In the genomic region with DNA sequence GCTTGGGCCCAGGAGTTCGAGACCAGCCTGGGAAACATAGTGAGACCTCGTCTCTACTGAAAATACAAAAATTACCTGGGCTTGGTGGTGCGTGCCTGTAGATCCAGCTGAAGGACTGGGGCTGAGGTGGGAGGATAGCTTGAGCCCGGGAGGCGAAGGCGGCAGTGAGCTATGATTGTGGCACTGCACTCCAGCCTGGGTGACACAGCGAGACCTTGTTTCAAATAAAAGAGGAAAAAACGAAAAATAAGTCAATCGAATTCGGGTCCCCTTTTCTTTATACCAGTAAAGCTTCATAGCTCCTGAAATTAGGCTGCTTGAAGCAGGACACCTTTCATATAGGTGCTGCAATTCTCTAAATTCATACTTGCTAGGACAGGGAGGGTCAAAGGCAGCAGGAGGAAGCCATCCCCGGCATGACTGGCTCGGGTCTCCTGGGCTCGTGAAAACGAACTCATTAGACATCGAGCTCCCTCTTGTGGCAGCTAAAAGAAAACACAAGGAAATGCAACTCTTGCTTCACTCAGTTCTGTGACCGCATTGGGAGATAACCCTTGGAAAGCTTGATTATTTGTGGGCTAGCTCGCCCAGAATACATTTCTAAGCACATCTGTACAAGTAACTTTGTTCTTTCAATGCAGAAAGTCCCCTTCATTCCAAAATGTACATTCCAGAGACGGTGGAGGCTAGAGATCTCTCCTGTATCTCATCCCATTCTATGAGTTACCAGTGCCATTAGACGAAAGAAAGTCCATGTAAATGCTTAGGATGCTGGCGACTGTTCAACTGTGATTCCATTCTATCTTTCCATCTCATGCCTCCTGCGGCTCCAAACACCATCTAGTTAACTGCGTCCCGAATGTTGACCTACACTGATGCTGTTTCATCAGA, we compare ENCODE assay signal across 1 cellular context.
TF ChIP-seq lines count a peak whose summit lies in the region.

No MANE protein-coding gene starts in this region.

TF ChIP-seq in K562, 482 proteins besides CTCF, POLR2A, EP300 and RAD21 (continued from another document and continues in another):
- TF ChIP-seq HMGXB4 (CRISPR knock-in tag; IDR thresholded peaks at IDR 0.05) (no peak), TCF7L2 (IDR thresholded peaks at IDR 0.05; ENCODE audit: low read depth, low read length) (no peak), ZZZ3 (IDR thresholded peaks at IDR 0.05) (no peak), ZBTB11 (CRISPR knock-in tag; IDR thresholded peaks at IDR 0.05) (no peak), ZNF639 (CRISPR knock-in tag; conservative IDR thresholded peaks at IDR 0.05 in 1 of 2, IDR thresholded peaks at IDR 0.05 in 1 of 2) (no peak), SMARCA4 (IDR thresholded peaks at IDR 0.05) (no peak), TBL1XR1 (IDR thresholded peaks at IDR 0.05; ENCODE audit: low read length in 2 of 2) (0 out of 4 replicates have a peak, but pooled peaks of 1 of the 2 experiments have one; percentile 25), ZBTB17 (CRISPR knock-in tag; IDR thresholded peaks at IDR 0.05) (no peak), KLF13 (tag; IDR thresholded peaks at IDR 0.05; ENCODE audit: borderline replicate concordance, low read depth) (no peak), JUN (IDR thresholded peaks at IDR 0.05; ENCODE audit: borderline replicate concordance, low read depth, low read length) (peak; percentile 49; the same call in 1 of the 2 replicates), JUN (CRISPR knock-in tag; IDR thresholded peaks at IDR 0.05; ENCODE audit: borderline replicate concordance) (no peak), LCOR (CRISPR knock-in tag; IDR thresholded peaks at IDR 0.05) (no peak), ZNF561 (CRISPR knock-in tag; conservative IDR thresholded peaks at IDR 0.05) (no peak), NFE2 (IDR thresholded peaks at IDR 0.05; ENCODE audit: low read depth) (peak; percentile 36; the same call in 1 of the 2 replicates), RBM25 (IDR thresholded peaks at IDR 0.05; ENCODE audit: low read depth, low read length, severe bottlenecking) (no peak), TCFL5 (CRISPR knock-in tag; conservative IDR thresholded peaks at IDR 0.05) (no peak), MCM2 (IDR thresholded peaks at IDR 0.05; ENCODE audit: low read depth) (no peak)
- TF ChIP-seq, protein P1, sequence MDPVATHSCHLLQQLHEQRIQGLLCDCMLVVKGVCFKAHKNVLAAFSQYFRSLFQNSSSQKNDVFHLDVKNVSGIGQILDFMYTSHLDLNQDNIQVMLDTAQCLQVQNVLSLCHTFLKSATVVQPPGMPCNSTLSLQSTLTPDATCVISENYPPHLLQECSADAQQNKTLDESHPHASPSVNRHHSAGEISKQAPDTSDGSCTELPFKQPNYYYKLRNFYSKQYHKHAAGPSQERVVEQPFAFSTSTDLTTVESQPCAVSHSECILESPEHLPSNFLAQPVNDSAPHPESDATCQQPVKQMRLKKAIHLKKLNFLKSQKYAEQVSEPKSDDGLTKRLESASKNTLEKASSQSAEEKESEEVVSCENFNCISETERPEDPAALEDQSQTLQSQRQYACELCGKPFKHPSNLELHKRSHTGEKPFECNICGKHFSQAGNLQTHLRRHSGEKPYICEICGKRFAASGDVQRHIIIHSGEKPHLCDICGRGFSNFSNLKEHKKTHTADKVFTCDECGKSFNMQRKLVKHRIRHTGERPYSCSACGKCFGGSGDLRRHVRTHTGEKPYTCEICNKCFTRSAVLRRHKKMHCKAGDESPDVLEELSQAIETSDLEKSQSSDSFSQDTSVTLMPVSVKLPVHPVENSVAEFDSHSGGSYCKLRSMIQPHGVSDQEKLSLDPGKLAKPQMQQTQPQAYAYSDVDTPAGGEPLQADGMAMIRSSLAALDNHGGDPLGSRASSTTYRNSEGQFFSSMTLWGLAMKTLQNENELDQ (CRISPR knock-in tag; IDR thresholded peaks at IDR 0.05; ENCODE audit: borderline replicate concordance) = no peak
- TF ChIP-seq, protein P2, sequence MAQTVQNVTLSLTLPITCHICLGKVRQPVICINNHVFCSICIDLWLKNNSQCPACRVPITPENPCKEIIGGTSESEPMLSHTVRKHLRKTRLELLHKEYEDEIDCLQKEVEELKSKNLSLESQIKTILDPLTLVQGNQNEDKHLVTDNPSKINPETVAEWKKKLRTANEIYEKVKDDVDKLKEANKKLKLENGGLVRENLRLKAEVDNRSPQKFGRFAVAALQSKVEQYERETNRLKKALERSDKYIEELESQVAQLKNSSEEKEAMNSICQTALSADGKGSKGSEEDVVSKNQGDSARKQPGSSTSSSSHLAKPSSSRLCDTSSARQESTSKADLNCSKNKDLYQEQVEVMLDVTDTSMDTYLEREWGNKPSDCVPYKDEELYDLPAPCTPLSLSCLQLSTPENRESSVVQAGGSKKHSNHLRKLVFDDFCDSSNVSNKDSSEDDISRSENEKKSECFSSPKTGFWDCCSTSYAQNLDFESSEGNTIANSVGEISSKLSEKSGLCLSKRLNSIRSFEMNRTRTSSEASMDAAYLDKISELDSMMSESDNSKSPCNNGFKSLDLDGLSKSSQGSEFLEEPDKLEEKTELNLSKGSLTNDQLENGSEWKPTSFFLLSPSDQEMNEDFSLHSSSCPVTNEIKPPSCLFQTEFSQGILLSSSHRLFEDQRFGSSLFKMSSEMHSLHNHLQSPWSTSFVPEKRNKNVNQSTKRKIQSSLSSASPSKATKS (CRISPR knock-in tag; IDR thresholded peaks at IDR 0.05) = no peak
- TF ChIP-seq, protein P3, sequence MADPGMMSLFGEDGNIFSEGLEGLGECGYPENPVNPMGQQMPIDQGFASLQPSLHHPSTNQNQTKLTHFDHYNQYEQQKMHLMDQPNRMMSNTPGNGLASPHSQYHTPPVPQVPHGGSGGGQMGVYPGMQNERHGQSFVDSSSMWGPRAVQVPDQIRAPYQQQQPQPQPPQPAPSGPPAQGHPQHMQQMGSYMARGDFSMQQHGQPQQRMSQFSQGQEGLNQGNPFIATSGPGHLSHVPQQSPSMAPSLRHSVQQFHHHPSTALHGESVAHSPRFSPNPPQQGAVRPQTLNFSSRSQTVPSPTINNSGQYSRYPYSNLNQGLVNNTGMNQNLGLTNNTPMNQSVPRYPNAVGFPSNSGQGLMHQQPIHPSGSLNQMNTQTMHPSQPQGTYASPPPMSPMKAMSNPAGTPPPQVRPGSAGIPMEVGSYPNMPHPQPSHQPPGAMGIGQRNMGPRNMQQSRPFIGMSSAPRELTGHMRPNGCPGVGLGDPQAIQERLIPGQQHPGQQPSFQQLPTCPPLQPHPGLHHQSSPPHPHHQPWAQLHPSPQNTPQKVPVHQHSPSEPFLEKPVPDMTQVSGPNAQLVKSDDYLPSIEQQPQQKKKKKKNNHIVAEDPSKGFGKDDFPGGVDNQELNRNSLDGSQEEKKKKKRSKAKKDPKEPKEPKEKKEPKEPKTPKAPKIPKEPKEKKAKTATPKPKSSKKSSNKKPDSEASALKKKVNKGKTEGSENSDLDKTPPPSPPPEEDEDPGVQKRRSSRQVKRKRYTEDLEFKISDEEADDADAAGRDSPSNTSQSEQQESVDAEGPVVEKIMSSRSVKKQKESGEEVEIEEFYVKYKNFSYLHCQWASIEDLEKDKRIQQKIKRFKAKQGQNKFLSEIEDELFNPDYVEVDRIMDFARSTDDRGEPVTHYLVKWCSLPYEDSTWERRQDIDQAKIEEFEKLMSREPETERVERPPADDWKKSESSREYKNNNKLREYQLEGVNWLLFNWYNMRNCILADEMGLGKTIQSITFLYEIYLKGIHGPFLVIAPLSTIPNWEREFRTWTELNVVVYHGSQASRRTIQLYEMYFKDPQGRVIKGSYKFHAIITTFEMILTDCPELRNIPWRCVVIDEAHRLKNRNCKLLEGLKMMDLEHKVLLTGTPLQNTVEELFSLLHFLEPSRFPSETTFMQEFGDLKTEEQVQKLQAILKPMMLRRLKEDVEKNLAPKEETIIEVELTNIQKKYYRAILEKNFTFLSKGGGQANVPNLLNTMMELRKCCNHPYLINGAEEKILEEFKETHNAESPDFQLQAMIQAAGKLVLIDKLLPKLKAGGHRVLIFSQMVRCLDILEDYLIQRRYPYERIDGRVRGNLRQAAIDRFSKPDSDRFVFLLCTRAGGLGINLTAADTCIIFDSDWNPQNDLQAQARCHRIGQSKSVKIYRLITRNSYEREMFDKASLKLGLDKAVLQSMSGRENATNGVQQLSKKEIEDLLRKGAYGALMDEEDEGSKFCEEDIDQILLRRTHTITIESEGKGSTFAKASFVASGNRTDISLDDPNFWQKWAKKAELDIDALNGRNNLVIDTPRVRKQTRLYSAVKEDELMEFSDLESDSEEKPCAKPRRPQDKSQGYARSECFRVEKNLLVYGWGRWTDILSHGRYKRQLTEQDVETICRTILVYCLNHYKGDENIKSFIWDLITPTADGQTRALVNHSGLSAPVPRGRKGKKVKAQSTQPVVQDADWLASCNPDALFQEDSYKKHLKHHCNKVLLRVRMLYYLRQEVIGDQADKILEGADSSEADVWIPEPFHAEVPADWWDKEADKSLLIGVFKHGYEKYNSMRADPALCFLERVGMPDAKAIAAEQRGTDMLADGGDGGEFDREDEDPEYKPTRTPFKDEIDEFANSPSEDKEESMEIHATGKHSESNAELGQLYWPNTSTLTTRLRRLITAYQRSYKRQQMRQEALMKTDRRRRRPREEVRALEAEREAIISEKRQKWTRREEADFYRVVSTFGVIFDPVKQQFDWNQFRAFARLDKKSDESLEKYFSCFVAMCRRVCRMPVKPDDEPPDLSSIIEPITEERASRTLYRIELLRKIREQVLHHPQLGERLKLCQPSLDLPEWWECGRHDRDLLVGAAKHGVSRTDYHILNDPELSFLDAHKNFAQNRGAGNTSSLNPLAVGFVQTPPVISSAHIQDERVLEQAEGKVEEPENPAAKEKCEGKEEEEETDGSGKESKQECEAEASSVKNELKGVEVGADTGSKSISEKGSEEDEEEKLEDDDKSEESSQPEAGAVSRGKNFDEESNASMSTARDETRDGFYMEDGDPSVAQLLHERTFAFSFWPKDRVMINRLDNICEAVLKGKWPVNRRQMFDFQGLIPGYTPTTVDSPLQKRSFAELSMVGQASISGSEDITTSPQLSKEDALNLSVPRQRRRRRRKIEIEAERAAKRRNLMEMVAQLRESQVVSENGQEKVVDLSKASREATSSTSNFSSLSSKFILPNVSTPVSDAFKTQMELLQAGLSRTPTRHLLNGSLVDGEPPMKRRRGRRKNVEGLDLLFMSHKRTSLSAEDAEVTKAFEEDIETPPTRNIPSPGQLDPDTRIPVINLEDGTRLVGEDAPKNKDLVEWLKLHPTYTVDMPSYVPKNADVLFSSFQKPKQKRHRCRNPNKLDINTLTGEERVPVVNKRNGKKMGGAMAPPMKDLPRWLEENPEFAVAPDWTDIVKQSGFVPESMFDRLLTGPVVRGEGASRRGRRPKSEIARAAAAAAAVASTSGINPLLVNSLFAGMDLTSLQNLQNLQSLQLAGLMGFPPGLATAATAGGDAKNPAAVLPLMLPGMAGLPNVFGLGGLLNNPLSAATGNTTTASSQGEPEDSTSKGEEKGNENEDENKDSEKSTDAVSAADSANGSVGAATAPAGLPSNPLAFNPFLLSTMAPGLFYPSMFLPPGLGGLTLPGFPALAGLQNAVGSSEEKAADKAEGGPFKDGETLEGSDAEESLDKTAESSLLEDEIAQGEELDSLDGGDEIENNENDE (IDR thresholded peaks at IDR 0.05; ENCODE audit: low read depth, low read length) = no peak
